In genomic region chr6:131555992-131556391, GRCh38 we compare ENCODE assay signal across 27 cellular contexts. TPM values are rescaled to one million over a fixed set of nuclear protein-coding genes. Genes with fewer than 3 reads are reported as not detected.
"Had no signal": no experiment of that assay in that cellular context is flagged by ENCODE, and none has a peak within 500 bp of the region (broad histone marks: within the 10 kb centered on the region; RNA-seq: fewer than 3 reads in every experiment).

No MANE protein-coding gene starts in this region.

- H3K36me3 ChIP-seq: gastroesophageal sphincter, lower lobe of right lung, sigmoid colon, thoracic aorta, upper lobe of right lung had no signal

- H3K4me1 ChIP-seq: gastroesophageal sphincter, lower lobe of right lung, sigmoid colon, upper lobe of right lung had no signal

- H3K9me3 ChIP-seq: gastroesophageal sphincter, lower lobe of right lung, sigmoid colon, thoracic aorta, upper lobe of right lung had no signal

- H3K4me3 ChIP-seq: gastroesophageal sphincter, lower lobe of right lung, sigmoid colon, thoracic aorta, upper lobe of right lung had no signal

- H3K27me3 ChIP-seq: gastroesophageal sphincter, sigmoid colon, upper lobe of right lung had no signal

- FAIRE-seq: bronchial epithelial cell had no signal

- DNase-seq: activated CD4-positive, alpha-beta T cell treated with anti-CD3 and anti-CD28 coated beads for 36 hours; activated CD4-positive, alpha-beta T cell treated with anti-CD3 and anti-CD28 coated beads, Interleukin-2, amount 50 U/mL, for 4 hours; activated CD4-positive, CD25-positive, alpha-beta regulatory T cell; activated naive CD4-positive, alpha-beta T cell; activated T-cell treated with anti-CD3 and anti-CD28 coated beads for 4 hours; activated T-cell treated with anti-CD3 and anti-CD28 coated beads, Interleukin-2, amount 50 U/mL, for 72 hours; anterior cingulate cortex; endodermal cell; head of caudate nucleus; hypothalamus; lower lobe of right lung; mesenchymal stem cell; naive thymus-derived CD8-positive, alpha-beta T cell; occipital lobe; sigmoid colon; small intestine; stimulated activated CD4-positive, alpha-beta T cell treated with anti-CD3 and anti-CD28 coated beads, Interleukin-4, amount 100 ng/mL, for 24 hours; T-helper 2 cell; upper lobe of right lung had no signal

- ATAC-seq: activated CD4-positive, alpha-beta T cell treated with anti-CD3 and anti-CD28 coated beads for 36 hours; activated naive CD4-positive, alpha-beta T cell treated with anti-CD3 and anti-CD28 coated beads, Interleukin-2, amount 50 U/mL, for 72 hours; activated T-cell treated with anti-CD3 and anti-CD28 coated beads, Interleukin-2, amount 50 U/mL, for 72 hours; esophagus mucosa; gastroesophageal sphincter; lower lobe of right lung; naive thymus-derived CD8-positive, alpha-beta T cell; stimulated activated effector memory CD8-positive, alpha-beta T cell treated with anti-CD3 and anti-CD28 coated beads, Interleukin-12 subunit alpha, Interleukin-12 subunit beta, amount 100 ng/mL, for 72 hours; upper lobe of right lung had no signal

- H3K27ac ChIP-seq: gastroesophageal sphincter, lower lobe of right lung, sigmoid colon, thoracic aorta, upper lobe of right lung had no signal

RNA-seq across cellular contexts. Expression of gene ARG1, which starts 17.0 kb away (rescaled TPM):
- total RNA-seq: activated CD4-positive, alpha-beta T cell treated with anti-CD3 and anti-CD28 coated beads for 36 hours; activated naive CD4-positive, alpha-beta T cell treated with anti-CD3 and anti-CD28 coated beads, Interleukin-2, amount 50 U/mL, for 72 hours; activated T-cell treated with anti-CD3 and anti-CD28 coated beads, Interleukin-2, amount 50 U/mL, for 72 hours; bronchial epithelial cell; endodermal cell; esophagus mucosa; kidney epithelial cell; naive thymus-derived CD8-positive, alpha-beta T cell; neural crest cell had no signal
- polyA plus RNA-seq: naive thymus-derived CD8-positive, alpha-beta T cell had no signal
